13 cellular contexts compared by ENCODE assay signal in the genomic region with DNA sequence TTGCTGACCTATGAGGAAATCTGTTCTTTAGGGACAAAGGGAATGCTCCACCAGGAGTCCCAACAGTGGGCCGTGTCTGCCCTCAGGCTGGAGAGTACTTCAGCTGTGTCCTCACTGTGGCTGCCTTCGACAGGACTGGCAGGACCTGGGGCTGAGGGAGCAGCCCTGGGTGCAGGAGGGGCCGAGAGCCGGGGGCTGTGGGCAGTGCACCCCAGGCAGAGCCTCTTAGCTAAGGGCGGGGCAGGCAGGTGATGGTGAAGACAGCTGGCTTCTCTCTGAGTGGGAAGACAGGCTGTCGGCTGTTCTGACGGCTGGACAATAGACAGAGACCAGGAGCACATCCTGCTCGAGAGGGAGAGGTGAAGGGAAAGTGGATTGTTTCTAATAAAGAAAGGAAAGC.
DNase-seq lines count a peak whose midpoint lies in the region; ATAC-seq, FAIRE-seq and TF ChIP-seq lines count a peak whose summit lies in the region.
"Had no signal": no experiment of that assay in that cellular context is flagged by ENCODE, and none has a peak within 500 bp of the region (broad histone marks: within the 10 kb centered on the region; RNA-seq: fewer than 3 reads in every experiment).

No MANE protein-coding gene starts in this region.

- H3K27ac Mint-ChIP-seq in activated CD8-positive, alpha-beta memory T cell treated with anti-CD3 and anti-CD28 coated beads, Interleukin-2, amount 10 ng/mL, durations not matched to agents 7 days and 5 days, result peak overlapping the region; percentile 62

- H3K4me3 ChIP-seq in kidney (ENCODE audit: low read length in 2 of 2) (no peak overlapping the region), stomach smooth muscle (ENCODE audit: low read length in 2 of 2) (no peak overlapping the region)
- H3K4me3 ChIP-seq: upper lobe of left lung had no signal

- H3K9me3 Mint-ChIP-seq in activated CD8-positive, alpha-beta memory T cell treated with anti-CD3 and anti-CD28 coated beads, Interleukin-2, amount 10 ng/mL, durations not matched to agents 7 days and 5 days (ENCODE audit: low read depth), result no peaks in the 10 kb centered on the region

- H3K9ac ChIP-seq in kidney (ENCODE audit: low read length in 2 of 2) (no peak overlapping the region), stomach smooth muscle (ENCODE audit: low read length in 2 of 2) (peak overlapping the region in 1 of 2 donors; percentile 27)

- ATAC-seq in activated CD8-positive, alpha-beta memory T cell treated with anti-CD3 and anti-CD28 coated beads, Interleukin-2, amount 10 ng/mL, durations not matched to agents 7 days and 5 days, result no peak
- ATAC-seq in HG03521 (IDR thresholded peaks at IDR 0.05; ENCODE audit: unreplicated experiment), result no peak

- no peak overlapping the region for H3K27ac ChIP-seq in kidney (ENCODE audit: low read depth in 2 of 2, low read length in 2 of 2)
- peak overlapping the region; percentile 69 for H3K27ac ChIP-seq in stomach smooth muscle (ENCODE audit: low read length)
- H3K27ac ChIP-seq: upper lobe of left lung had no signal

- H3K27me3 ChIP-seq in stomach smooth muscle (ENCODE audit: control insufficient read depth in 1 of 2, insufficient read depth in 2 of 2, low read length in 2 of 2), result no peaks in the 10 kb centered on the region
- H3K27me3 ChIP-seq: upper lobe of left lung had no signal

- H3K36me3 Mint-ChIP-seq in activated CD8-positive, alpha-beta memory T cell treated with anti-CD3 and anti-CD28 coated beads, Interleukin-2, amount 10 ng/mL, durations not matched to agents 7 days and 5 days, result peaks cover 11% of the 10 kb centered on the region

- CTCF ChIA-PET in activated CD8-positive, alpha-beta memory T cell treated with anti-CD3 and anti-CD28 coated beads, Interleukin-2, amount 10 ng/mL, durations not matched to agents 7 days and 5 days (lab: Charles Lee), result interaction anchor here (1.5 to 3.7 kb wide), 3 partner anchors 13 to 22 kb away, joined by 5 to 12 read pairs (median 6); no protein-coding TSS in a partner anchor

- no peak for FAIRE-seq in kidney (lab: Jason Lieb, UNC)
- FAIRE-seq: astrocyte, endometrium had no signal

- H3K4me1 Mint-ChIP-seq in activated CD8-positive, alpha-beta memory T cell treated with anti-CD3 and anti-CD28 coated beads, Interleukin-2, amount 10 ng/mL, durations not matched to agents 7 days and 5 days, result peaks cover 38% of the 10 kb centered on the region

- H3K4me1 ChIP-seq in kidney (ENCODE audit: control insufficient read depth in 1 of 2, insufficient read depth in 1 of 2, low read depth in 1 of 2, low read length in 2 of 2), result no peaks in the 10 kb centered on the region
- peaks cover 74% of the 10 kb centered on the region for H3K4me1 ChIP-seq in stomach smooth muscle (ENCODE audit: control insufficient read depth, insufficient read depth, low read length)

- H3K4me3 Mint-ChIP-seq in activated CD8-positive, alpha-beta memory T cell treated with anti-CD3 and anti-CD28 coated beads, Interleukin-2, amount 10 ng/mL, durations not matched to agents 7 days and 5 days, result no peak overlapping the region

- TF ChIP-seq CTCF in kidney (IDR thresholded peaks at IDR 0.05; ENCODE audit: borderline replicate concordance, extremely low read depth, insufficient read depth), result no peak

- DNase-seq in activated CD8-positive, alpha-beta memory T cell treated with anti-CD3 and anti-CD28 coated beads, Interleukin-2, amount 10 ng/mL, durations not matched to agents 7 days and 5 days, result no peak
- no peak for DNase-seq in activated CD8-positive, alpha-beta memory T cell treated with anti-CD3 and anti-CD28 coated beads, Interleukin-2, amount 50 U/mL, for 48 hours
- DNase-seq in SHP77 (lab: John Stamatoyannopoulos, UW) (peak; percentile 21 to 57), kidney (peak; percentile 58), SKM-1 treated with dmso at 0.1 percent for 144 hours (lab: John Stamatoyannopoulos, UW; ENCODE audit: unreplicated experiment) (no peak)
- no peak for DNase-seq in effector CD8-positive, alpha-beta T cell (lab: John Stamatoyannopoulos, UW)
- DNase-seq: mesendoderm, T-helper 9 cell had no signal

- H3K27me3 Mint-ChIP-seq in activated CD8-positive, alpha-beta memory T cell treated with anti-CD3 and anti-CD28 coated beads, Interleukin-2, amount 10 ng/mL, durations not matched to agents 7 days and 5 days, result no peaks in the 10 kb centered on the region

- peaks cover under 1 to 7% of the 10 kb centered on the region in 2 donors for H3K36me3 ChIP-seq in kidney (ENCODE audit: control insufficient read depth in 1 of 2, insufficient read depth in 2 of 2, low read length in 2 of 2)
- peaks cover 23 to 35% of the 10 kb centered on the region in 2 donors for H3K36me3 ChIP-seq in stomach smooth muscle (ENCODE audit: control insufficient read depth in 2 of 2, insufficient read depth in 2 of 2, low read length in 2 of 2)

- intact Hi-C loops in kidney (cut with DNase I), result no loop called here

- H3K9me3 ChIP-seq in kidney (ENCODE audit: control insufficient read depth in 1 of 2, low read length in 2 of 2) (no peaks in the 10 kb centered on the region), stomach smooth muscle (ENCODE audit: control insufficient read depth in 2 of 2, low read length in 2 of 2) (no peaks in the 10 kb centered on the region)
- H3K9me3 ChIP-seq: upper lobe of left lung had no signal

Comparison
In these comparisons a context has a peak if more than half of its experiments do, and no peak if none do; other contexts are left out.
1. DNase-seq: peak in SHP77 (2 of 2) and kidney (single experiment); none in activated CD8-positive, alpha-beta memory T cell treated with anti-CD3 and anti-CD28 coated beads, Interleukin-2, amount 10 ng/mL, durations not matched to agents 7 days and 5 days (single experiment), activated CD8-positive, alpha-beta memory T cell treated with anti-CD3 and anti-CD28 coated beads, Interleukin-2, amount 50 U/mL, for 48 hours (single experiment), SKM-1 treated with dmso at 0.1 percent for 144 hours (single experiment) and effector CD8-positive, alpha-beta T cell (single experiment).